Comparison of ENCODE assay signal across 1 cellular context in the genomic region with DNA sequence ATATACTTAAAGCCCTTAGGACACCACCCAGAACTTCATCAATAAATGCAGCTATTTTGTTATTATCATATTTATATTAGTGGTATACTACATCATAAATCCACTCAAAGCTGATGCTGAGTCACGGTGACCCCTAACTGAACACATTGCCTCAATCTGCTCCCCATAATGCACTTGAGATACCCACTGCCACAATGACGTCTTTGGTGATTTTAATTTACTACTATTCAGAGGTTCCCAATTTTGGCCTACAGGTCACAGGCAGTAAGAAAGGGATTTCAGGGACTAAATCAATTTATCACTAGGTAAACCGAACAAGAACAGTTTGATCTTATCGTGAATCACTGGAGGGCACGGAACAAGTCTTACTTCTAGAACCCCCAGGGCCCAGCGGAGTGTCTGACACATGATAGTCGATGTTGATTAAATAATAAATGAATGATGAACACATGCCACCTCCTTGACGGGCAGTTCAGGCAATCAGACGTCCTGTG.
TF ChIP-seq lines count a peak whose summit lies in the region.

No MANE protein-coding gene starts in this region.

TF ChIP-seq in WTC11, 78 proteins besides CTCF, POLR2A, EP300 and RAD21 (continued from another document):
- TF ChIP-seq, protein P1, sequence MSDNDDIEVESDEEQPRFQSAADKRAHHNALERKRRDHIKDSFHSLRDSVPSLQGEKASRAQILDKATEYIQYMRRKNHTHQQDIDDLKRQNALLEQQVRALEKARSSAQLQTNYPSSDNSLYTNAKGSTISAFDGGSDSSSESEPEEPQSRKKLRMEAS (CRISPR knock-in tag; IDR thresholded peaks at IDR 0.05), result no peak
- TF ChIP-seq EMX1 (CRISPR knock-in tag; IDR thresholded peaks at IDR 0.05) (no peak), TCF7 (CRISPR knock-in tag; IDR thresholded peaks at IDR 0.05; ENCODE audit: low read depth) (no peak), ZNF138 (CRISPR knock-in tag; conservative IDR thresholded peaks at IDR 0.05) (no peak)
